8 cellular contexts compared by ENCODE assay signal in the genomic region with DNA sequence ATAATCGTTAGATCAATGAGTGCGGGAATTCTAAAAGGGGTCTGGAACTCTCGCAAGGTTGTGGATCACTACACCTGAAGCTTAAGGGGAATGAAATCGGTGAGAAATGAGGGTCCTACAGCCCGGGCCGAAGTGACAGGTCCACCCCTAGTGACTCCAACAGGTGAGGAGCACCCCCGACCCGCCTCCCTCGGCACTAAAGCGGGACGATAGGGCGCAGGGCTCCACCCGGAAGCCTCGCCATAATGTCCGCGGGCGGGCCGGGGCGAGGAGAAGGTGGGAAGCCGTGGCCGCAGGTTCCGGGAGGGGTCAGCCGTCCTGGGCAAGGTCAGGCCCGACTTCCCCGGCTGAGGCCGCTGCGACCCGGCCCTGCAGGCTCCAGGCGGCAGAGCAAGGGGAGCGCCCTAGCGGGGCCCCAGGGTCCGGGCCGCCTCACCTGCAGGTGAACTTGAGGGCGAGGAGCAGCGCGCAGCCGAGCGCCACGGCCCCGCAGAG. TPM values are rescaled to one million over a fixed set of nuclear protein-coding genes. Genes with fewer than 3 reads are reported as not detected.
A peak's percentile ranks its signal among the peaks of the same experiment; 100 is the strongest.
DNase-seq lines count a peak whose midpoint lies in the region; ATAC-seq and TF ChIP-seq lines count a peak whose summit lies in the region.

No MANE protein-coding gene starts in this region.

- H3K4me1 ChIP-seq in HEK293 (ENCODE audit: control insufficient read depth, insufficient read depth, low read length), result peaks cover 9% of the 10 kb centered on the region
- H3K4me1 ChIP-seq in cardiac muscle cell (ENCODE audit: low read depth), result peaks cover 14% of the 10 kb centered on the region

- H3K36me3 ChIP-seq in HEK293 (ENCODE audit: control insufficient read depth in 2 of 2, insufficient read depth in 1 of 2, low read length in 2 of 2), result peaks cover 0 to 3% of the 10 kb centered on the region in 2 experiments; a peak in 1 of 3 replicates
- no peaks in the 10 kb centered on the region for H3K36me3 ChIP-seq in cardiac muscle cell

- peak overlapping the region; percentile 90 for H3K27ac Mint-ChIP-seq in activated T-helper 2 cell treated with anti-CD3 and anti-CD28 coated beads, Interferon-gamma antibody, Interleukin-2, Interleukin-4, amounts not matched to agents 10 μg/mL and 5 μg/mL and 100 μg/mL, durations not matched to agents 14 hours and 24 hours and 36 hours

- intact Hi-C loops in activated T-helper 2 cell treated with anti-CD3 and anti-CD28 coated beads, Interferon-gamma antibody, Interleukin-2, Interleukin-4, amounts not matched to agents 10 μg/mL and 5 μg/mL and 100 μg/mL, durations not matched to agents 14 hours and 24 hours and 36 hours (cut with micrococcal nuclease), result loop anchor here (2.0 to 10.0 kb wide), 4 partner anchors 55 to 173 kb away; a partner anchor contains a TSS

- ATAC-seq in GM18498 (IDR thresholded peaks at IDR 0.05; ENCODE audit: unreplicated experiment), result peak; percentile 29

- no peaks in the 10 kb centered on the region for H3K9me3 ChIP-seq in HEK293 (ENCODE audit: control insufficient read depth, insufficient read depth, low read depth, low read length)
- no peaks in the 10 kb centered on the region for H3K9me3 ChIP-seq in cardiac muscle cell (ENCODE audit: low read depth)

- no peak for TF ChIP-seq POLR2A in NB4 (IDR thresholded peaks at IDR 0.05; ENCODE audit: extremely low read depth, insufficient read length)

- H3K27me3 Mint-ChIP-seq in activated T-helper 2 cell treated with anti-CD3 and anti-CD28 coated beads, Interferon-gamma antibody, Interleukin-2, Interleukin-4, amounts not matched to agents 10 μg/mL and 5 μg/mL and 100 μg/mL, durations not matched to agents 14 hours and 24 hours and 36 hours (ENCODE audit: low read depth), result no peaks in the 10 kb centered on the region

- peak overlapping the region; percentile 93 for H3K4me3 Mint-ChIP-seq in activated T-helper 2 cell treated with anti-CD3 and anti-CD28 coated beads, Interferon-gamma antibody, Interleukin-2, Interleukin-4, amounts not matched to agents 10 μg/mL and 5 μg/mL and 100 μg/mL, durations not matched to agents 14 hours and 24 hours and 36 hours (ENCODE audit: low read depth)

- POLR2A ChIA-PET in HEK293 (lab: Yijun Ruan, JAX), result interaction anchor here (1.0 to 2.5 kb wide), 13 partner anchors 16 to 800 kb away, joined by 3 to 39 read pairs (median 4); a partner anchor contains a TSS

- H3K9me3 Mint-ChIP-seq in activated T-helper 2 cell treated with anti-CD3 and anti-CD28 coated beads, Interferon-gamma antibody, Interleukin-2, Interleukin-4, amounts not matched to agents 10 μg/mL and 5 μg/mL and 100 μg/mL, durations not matched to agents 14 hours and 24 hours and 36 hours, result no peaks in the 10 kb centered on the region

- TF ChIP-seq CTCF in HEK293 (tag by site-specific recombination; IDR thresholded peaks at IDR 0.05) (no peak), NB4 (IDR thresholded peaks at IDR 0.05; ENCODE audit: low read depth, low read length) (no peak), cardiac muscle cell (IDR thresholded peaks at IDR 0.05; ENCODE audit: low read depth, low read length) (no peak), retinal pigment epithelial cell (conservative IDR thresholded peaks at IDR 0.05; ENCODE audit: low read depth, low read length) (no peak)

- H3K27ac ChIP-seq in HEK293 (ENCODE audit: extremely low read depth, low read depth, low read length), result peak overlapping the region; percentile 78
- peak overlapping the region; percentile 91 for H3K27ac ChIP-seq in cardiac muscle cell

- H3K27me3 ChIP-seq in cardiac muscle cell, result no peaks in the 10 kb centered on the region

- CTCF ChIA-PET in HEK293 (lab: Yijun Ruan, JAX), result interaction anchor here (0.6 to 1.3 kb wide), 5 partner anchors 18 to 433 kb away, joined by 3 to 4 read pairs (median 3); a partner anchor contains a TSS

- DNase-seq in NB4 (ENCODE audit: low read depth) (no peak), cardiac muscle cell (ENCODE audit: low read depth in 1 of 2, low spot score in 1 of 2) (no peak), retinal pigment epithelial cell (ENCODE audit: low read depth) (no peak), SW 1271 (lab: John Stamatoyannopoulos, UW) (no peak), cerebellum (ENCODE audit: low spot score) (no peak)
- peak; percentile 47 for DNase-seq in activated T-helper 2 cell treated with anti-CD3 and anti-CD28 coated beads, Interferon-gamma antibody, Interleukin-2, Interleukin-4, amounts not matched to agents 10 μg/mL and 5 μg/mL and 100 μg/mL, durations not matched to agents 14 hours and 24 hours and 36 hours (ENCODE audit: low spot score)

- peaks cover 53% of the 10 kb centered on the region for H3K4me1 Mint-ChIP-seq in activated T-helper 2 cell treated with anti-CD3 and anti-CD28 coated beads, Interferon-gamma antibody, Interleukin-2, Interleukin-4, amounts not matched to agents 10 μg/mL and 5 μg/mL and 100 μg/mL, durations not matched to agents 14 hours and 24 hours and 36 hours (ENCODE audit: low read depth)

- peaks cover 50% of the 10 kb centered on the region for H3K36me3 Mint-ChIP-seq in activated T-helper 2 cell treated with anti-CD3 and anti-CD28 coated beads, Interferon-gamma antibody, Interleukin-2, Interleukin-4, amounts not matched to agents 10 μg/mL and 5 μg/mL and 100 μg/mL, durations not matched to agents 14 hours and 24 hours and 36 hours (ENCODE audit: low read depth)

- H3K4me3 ChIP-seq in HEK293 (ENCODE audit: low read depth, low read length), result peak overlapping the region; percentile 91
- H3K4me3 ChIP-seq in NB4 (ENCODE audit: low read depth, low read length), result peak overlapping the region; percentile 80
- H3K4me3 ChIP-seq in cardiac muscle cell, result peak overlapping the region; percentile 71
- H3K4me3 ChIP-seq in retinal pigment epithelial cell (ENCODE audit: low read length), result peak overlapping the region; percentile 73

TF ChIP-seq in HEK293, 187 proteins besides CTCF, POLR2A, EP300 and RAD21 (continues in another document):
- no peak for TF ChIP-seq ZNF302 (tag by site-specific recombination; IDR thresholded peaks at IDR 0.05; ENCODE audit: low read depth)
- TF ChIP-seq KLF8 (tag by site-specific recombination; IDR thresholded peaks at IDR 0.05), result 0 out of 2 replicates have a peak, but pooled peaks have one; percentile 7
- TF ChIP-seq ZNF544 (tag by site-specific recombination; IDR thresholded peaks at IDR 0.05), result no peak
- peak; percentile 56; the same call in 1 of the 2 replicates for TF ChIP-seq ZNF121 (tag by site-specific recombination; IDR thresholded peaks at IDR 0.05)
- no peak for TF ChIP-seq ZNF529 (tag by site-specific recombination; IDR thresholded peaks at IDR 0.05; ENCODE audit: insufficient replicate concordance)
- 0 out of 2 replicates have a peak, but pooled peaks have one; percentile 8 for TF ChIP-seq ZBTB48 (tag by site-specific recombination; IDR thresholded peaks at IDR 0.05)
- TF ChIP-seq ZNF394 (tag by site-specific recombination; IDR thresholded peaks at IDR 0.05; ENCODE audit: borderline replicate concordance), result 0 out of 2 replicates have a peak, but pooled peaks have one; percentile 4
- peak; percentile 61; the same call in 1 of the 2 replicates for TF ChIP-seq ZBTB20 (tag by site-specific recombination; IDR thresholded peaks at IDR 0.05)
- TF ChIP-seq IKZF3 (tag by site-specific recombination; IDR thresholded peaks at IDR 0.05), result no peak
- TF ChIP-seq ZNF174 (tag by site-specific recombination; IDR thresholded peaks at IDR 0.05), result no peak
- TF ChIP-seq SCRT1 (tag by site-specific recombination; IDR thresholded peaks at IDR 0.05; ENCODE audit: borderline replicate concordance), result peak; percentile 67; the same call in 1 of the 2 replicates
- peak; percentile 53 for TF ChIP-seq ZNF335 (tag by site-specific recombination; conservative IDR thresholded peaks at IDR 0.05)
- 0 out of 2 replicates have a peak, but pooled peaks have one; percentile 7 for TF ChIP-seq ZSCAN23 (tag by site-specific recombination; IDR thresholded peaks at IDR 0.05)
- TF ChIP-seq, protein P1, sequence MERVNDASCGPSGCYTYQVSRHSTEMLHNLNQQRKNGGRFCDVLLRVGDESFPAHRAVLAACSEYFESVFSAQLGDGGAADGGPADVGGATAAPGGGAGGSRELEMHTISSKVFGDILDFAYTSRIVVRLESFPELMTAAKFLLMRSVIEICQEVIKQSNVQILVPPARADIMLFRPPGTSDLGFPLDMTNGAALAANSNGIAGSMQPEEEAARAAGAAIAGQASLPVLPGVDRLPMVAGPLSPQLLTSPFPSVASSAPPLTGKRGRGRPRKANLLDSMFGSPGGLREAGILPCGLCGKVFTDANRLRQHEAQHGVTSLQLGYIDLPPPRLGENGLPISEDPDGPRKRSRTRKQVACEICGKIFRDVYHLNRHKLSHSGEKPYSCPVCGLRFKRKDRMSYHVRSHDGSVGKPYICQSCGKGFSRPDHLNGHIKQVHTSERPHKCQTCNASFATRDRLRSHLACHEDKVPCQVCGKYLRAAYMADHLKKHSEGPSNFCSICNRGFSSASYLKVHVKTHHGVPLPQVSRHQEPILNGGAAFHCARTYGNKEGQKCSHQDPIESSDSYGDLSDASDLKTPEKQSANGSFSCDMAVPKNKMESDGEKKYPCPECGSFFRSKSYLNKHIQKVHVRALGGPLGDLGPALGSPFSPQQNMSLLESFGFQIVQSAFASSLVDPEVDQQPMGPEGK (tag by site-specific recombination; IDR thresholded peaks at IDR 0.05), result 0 out of 2 replicates have a peak, but pooled peaks have one; percentile 22
- 0 out of 2 replicates have a peak, but pooled peaks have one; percentile 33 for TF ChIP-seq ZNF10 (tag by site-specific recombination; IDR thresholded peaks at IDR 0.05)
- peak; percentile 15; the same call in 1 of the 2 replicates for TF ChIP-seq ZFP37 (tag by site-specific recombination; IDR thresholded peaks at IDR 0.05)

RNA-seq across cellular contexts. Expression of a gene that starts 0.6 kb away (rescaled TPM):
- 48.0 and 53.0 TPM in 2 replicates for total RNA-seq in activated T-helper 2 cell treated with anti-CD3 and anti-CD28 coated beads, Interferon-gamma antibody, Interleukin-2, Interleukin-4, amounts not matched to agents 10 μg/mL and 5 μg/mL and 100 μg/mL, durations not matched to agents 14 hours and 24 hours and 36 hours
- total RNA-seq in cardiac muscle cell (43.0 and 46.6 TPM in 2 replicates), cerebellum (22.2 TPM)
- 26.6 and 29.4 TPM in 2 replicates for polyA plus RNA-seq in cardiac muscle cell

RNA-seq across cellular contexts. Expression of a gene that starts 55.0 kb away (rescaled TPM):
- total RNA-seq in activated T-helper 2 cell treated with anti-CD3 and anti-CD28 coated beads, Interferon-gamma antibody, Interleukin-2, Interleukin-4, amounts not matched to agents 10 μg/mL and 5 μg/mL and 100 μg/mL, durations not matched to agents 14 hours and 24 hours and 36 hours, result 63.4 and 71.1 TPM in 2 replicates
- total RNA-seq in cardiac muscle cell, result 36.5 and 55.5 TPM in 2 replicates
- 44.7 and 73.5 TPM in 2 replicates for polyA plus RNA-seq in cardiac muscle cell
- 75.3 TPM for total RNA-seq in cerebellum
